Comparison of ENCODE assay signal across 11 cellular contexts in the genomic region with DNA sequence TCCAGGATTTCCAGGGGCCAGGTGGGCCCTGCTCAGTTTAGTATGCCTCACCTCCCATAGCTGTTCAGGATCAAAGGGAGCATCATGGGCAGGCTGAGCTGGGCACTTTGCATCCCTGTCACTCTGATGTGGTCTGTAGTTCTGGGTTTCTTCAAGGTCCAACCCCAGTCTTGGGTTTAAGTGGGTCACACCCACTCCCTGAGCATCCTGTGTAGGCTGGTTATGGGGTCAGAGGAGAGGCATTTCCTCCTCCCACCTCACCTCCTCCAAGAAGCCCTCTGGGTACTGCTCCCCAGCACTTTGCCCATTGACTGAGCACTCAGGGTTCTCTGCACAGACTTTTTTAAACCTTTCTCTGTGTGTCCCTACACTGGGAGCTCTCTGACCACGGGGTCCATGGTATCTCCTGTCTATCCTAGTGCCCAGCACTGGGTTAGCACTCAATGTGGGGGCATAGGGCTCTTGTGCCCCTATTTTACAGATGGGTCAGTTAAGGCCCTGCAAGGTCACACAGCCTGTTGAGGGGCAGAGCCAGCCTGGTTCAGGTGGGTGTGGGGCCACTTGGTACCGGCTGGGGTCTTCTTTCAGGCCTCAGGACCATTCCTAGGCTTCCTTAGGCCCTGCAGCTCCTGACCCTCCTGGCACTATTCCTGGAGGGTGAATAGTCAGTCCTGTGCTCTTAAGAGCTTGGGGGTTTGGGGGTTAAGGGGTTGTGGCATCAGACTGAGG. TPM values are rescaled to one million over a fixed set of nuclear protein-coding genes. Genes with fewer than 3 reads are reported as not detected.
DNase-seq lines count a peak whose midpoint lies in the region; ATAC-seq and TF ChIP-seq lines count a peak whose summit lies in the region.
"Had no signal": no experiment of that assay in that cellular context is flagged by ENCODE, and none has a peak within 500 bp of the region (broad histone marks: within the 10 kb centered on the region; RNA-seq: fewer than 3 reads in every experiment).

No MANE protein-coding gene starts in this region.

- no peak overlapping the region for H3K4me3 ChIP-seq in cardiac muscle cell
- H3K4me3 ChIP-seq in upper lobe of right lung = no peak overlapping the region
- H3K4me3 ChIP-seq: hepatocyte had no signal

- H3K36me3 ChIP-seq in cardiac muscle cell = no peaks in the 10 kb centered on the region
- H3K36me3 ChIP-seq in upper lobe of right lung = no peaks in the 10 kb centered on the region

- no peaks in the 10 kb centered on the region for H3K9me3 Mint-ChIP-seq in activated T-helper 1 cell treated with anti-CD3 and anti-CD28 coated beads, Interleukin-12 subunit alpha, Interleukin-12 subunit beta, Interleukin-2, Interleukin-4 antibody, amounts not matched to agents 30 ng/mL and 10 ng/mL and 1 ng/mL, durations not matched to agents 14 hours and 24 hours and 36 hours
- H3K9me3 Mint-ChIP-seq in mesothelial cell of epicardium = no peaks in the 10 kb centered on the region

- peak overlapping the region; percentile 49 for H3K4me3 Mint-ChIP-seq in activated T-helper 1 cell treated with anti-CD3 and anti-CD28 coated beads, Interleukin-12 subunit alpha, Interleukin-12 subunit beta, Interleukin-2, Interleukin-4 antibody, amounts not matched to agents 30 ng/mL and 10 ng/mL and 1 ng/mL, durations not matched to agents 14 hours and 24 hours and 36 hours
- H3K4me3 Mint-ChIP-seq in mesothelial cell of epicardium = no peak overlapping the region

- intact Hi-C loops in left ventricle myocardium superior (cut with micrococcal nuclease) = no loop called here
- intact Hi-C loops in activated T-helper 1 cell treated with anti-CD3 and anti-CD28 coated beads, Interleukin-12 subunit alpha, Interleukin-12 subunit beta, Interleukin-2, Interleukin-4 antibody, amounts not matched to agents 30 ng/mL and 10 ng/mL and 1 ng/mL, durations not matched to agents 14 hours and 24 hours and 36 hours (cut with micrococcal nuclease) = loop anchor here (1.0 kb wide), 1 partner anchor 18 kb away; no protein-coding TSS in a partner anchor
- intact Hi-C loops in upper lobe of right lung (cut with DNase I) = loop anchor here (2.0 kb wide), 1 partner anchor 34 kb away; no protein-coding TSS in a partner anchor

- no peak for TF ChIP-seq CTCF in cardiac muscle cell (IDR thresholded peaks at IDR 0.05; ENCODE audit: low read depth, low read length)
- TF ChIP-seq CTCF in mesothelial cell of epicardium (IDR thresholded peaks at IDR 0.05; ENCODE audit: unreplicated experiment) = no peak
- no peak for TF ChIP-seq CTCF in upper lobe of right lung (IDR thresholded peaks at IDR 0.05)

- no peak for DNase-seq in cardiac muscle cell (ENCODE audit: low read depth in 1 of 2, low spot score in 1 of 2)
- no peak for DNase-seq in left ventricle myocardium superior
- no peak for DNase-seq in activated T-helper 1 cell treated with anti-CD3 and anti-CD28 coated beads, Interleukin-12 subunit alpha, Interleukin-12 subunit beta, Interleukin-2, Interleukin-4 antibody, amounts not matched to agents 30 ng/mL and 10 ng/mL and 1 ng/mL, durations not matched to agents 14 hours and 24 hours and 36 hours (ENCODE audit: low spot score)
- DNase-seq in mesothelial cell of epicardium (ENCODE audit: low spot score in 2 of 2, unreplicated experiment in 2 of 2) = no peak
- DNase-seq in upper lobe of right lung = no peak
- DNase-seq in D341Med (ENCODE audit: low spot score) = no peak
- no peak for DNase-seq in NCI-H69 (lab: John Stamatoyannopoulos, UW)
- DNase-seq: activated T-cell treated with anti-CD3 and anti-CD28 coated beads for 4 hours, NCI-H187 had no signal

- no peaks in the 10 kb centered on the region for H3K36me3 Mint-ChIP-seq in activated T-helper 1 cell treated with anti-CD3 and anti-CD28 coated beads, Interleukin-12 subunit alpha, Interleukin-12 subunit beta, Interleukin-2, Interleukin-4 antibody, amounts not matched to agents 30 ng/mL and 10 ng/mL and 1 ng/mL, durations not matched to agents 14 hours and 24 hours and 36 hours (ENCODE audit: low read depth)
- no peaks in the 10 kb centered on the region for H3K36me3 Mint-ChIP-seq in mesothelial cell of epicardium

- H3K4me1 ChIP-seq in cardiac muscle cell (ENCODE audit: low read depth) (peaks cover 47% of the 10 kb centered on the region), upper lobe of right lung (peaks cover 75% of the 10 kb centered on the region)

- H3K27ac ChIP-seq in cardiac muscle cell = peak overlapping the region; percentile 92
- peak overlapping the region; percentile 81 for H3K27ac ChIP-seq in upper lobe of right lung

- no peak overlapping the region for H3K27ac Mint-ChIP-seq in activated T-helper 1 cell treated with anti-CD3 and anti-CD28 coated beads, Interleukin-12 subunit alpha, Interleukin-12 subunit beta, Interleukin-2, Interleukin-4 antibody, amounts not matched to agents 30 ng/mL and 10 ng/mL and 1 ng/mL, durations not matched to agents 14 hours and 24 hours and 36 hours
- H3K27ac Mint-ChIP-seq in mesothelial cell of epicardium = peak overlapping the region; percentile 53

- ATAC-seq in left ventricle myocardium superior = no peak
- ATAC-seq in upper lobe of right lung = no peak
- ATAC-seq in HG03571 (IDR thresholded peaks at IDR 0.05; ENCODE audit: unreplicated experiment) = no peak

- H3K4me1 Mint-ChIP-seq in activated T-helper 1 cell treated with anti-CD3 and anti-CD28 coated beads, Interleukin-12 subunit alpha, Interleukin-12 subunit beta, Interleukin-2, Interleukin-4 antibody, amounts not matched to agents 30 ng/mL and 10 ng/mL and 1 ng/mL, durations not matched to agents 14 hours and 24 hours and 36 hours (ENCODE audit: low read depth) = peaks cover 39% of the 10 kb centered on the region
- peaks cover 38% of the 10 kb centered on the region for H3K4me1 Mint-ChIP-seq in mesothelial cell of epicardium

- H3K9me3 ChIP-seq in cardiac muscle cell (ENCODE audit: low read depth) (no peaks in the 10 kb centered on the region), upper lobe of right lung (no peaks in the 10 kb centered on the region)

- peaks cover 9% of the 10 kb centered on the region for H3K27me3 Mint-ChIP-seq in activated T-helper 1 cell treated with anti-CD3 and anti-CD28 coated beads, Interleukin-12 subunit alpha, Interleukin-12 subunit beta, Interleukin-2, Interleukin-4 antibody, amounts not matched to agents 30 ng/mL and 10 ng/mL and 1 ng/mL, durations not matched to agents 14 hours and 24 hours and 36 hours (ENCODE audit: insufficient read depth)
- no peaks in the 10 kb centered on the region for H3K27me3 Mint-ChIP-seq in mesothelial cell of epicardium (ENCODE audit: low read depth)

- H3K27me3 ChIP-seq in cardiac muscle cell (no peaks in the 10 kb centered on the region), upper lobe of right lung (no peaks in the 10 kb centered on the region)
- H3K27me3 ChIP-seq: hepatocyte had no signal

RNA-seq across cellular contexts. Expression of a gene that starts 19.0 kb away (rescaled TPM):
- total RNA-seq in cardiac muscle cell (91.9 and 122 TPM in 2 replicates), left ventricle myocardium superior (75.7 TPM), mesothelial cell of epicardium (35.7 to 38.3 TPM (median 37.4 TPM) in 3 replicates), upper lobe of right lung (30.6 TPM)
- polyA plus RNA-seq in cardiac muscle cell = 70.4 and 79.4 TPM in 2 replicates
- 0.88 and 1.7 TPM in 2 replicates for total RNA-seq in activated T-helper 1 cell treated with anti-CD3 and anti-CD28 coated beads, Interleukin-12 subunit alpha, Interleukin-12 subunit beta, Interleukin-2, Interleukin-4 antibody, amounts not matched to agents 30 ng/mL and 10 ng/mL and 1 ng/mL, durations not matched to agents 14 hours and 24 hours and 36 hours

Comparison
In these comparisons a context has a peak if more than half of its experiments do, and no peak if none do; other contexts are left out.
1. RNA of a gene that starts 19.0 kb away (total RNA-seq): 91.9 to 122 TPM in cardiac muscle cell, 75.7 TPM in left ventricle myocardium superior (single experiment), 35.7 to 38.3 TPM in mesothelial cell of epicardium and 30.6 TPM in upper lobe of right lung (single experiment); 0.88 to 1.7 TPM in activated T-helper 1 cell treated with anti-CD3 and anti-CD28 coated beads, Interleukin-12 subunit alpha, Interleukin-12 subunit beta, Interleukin-2, Interleukin-4 antibody, amounts not matched to agents 30 ng/mL and 10 ng/mL and 1 ng/mL, durations not matched to agents 14 hours and 24 hours and 36 hours; every median in the first group is over 10 times any median in the second.